ENCODE assay signal across 7 cellular contexts in the genomic region with DNA sequence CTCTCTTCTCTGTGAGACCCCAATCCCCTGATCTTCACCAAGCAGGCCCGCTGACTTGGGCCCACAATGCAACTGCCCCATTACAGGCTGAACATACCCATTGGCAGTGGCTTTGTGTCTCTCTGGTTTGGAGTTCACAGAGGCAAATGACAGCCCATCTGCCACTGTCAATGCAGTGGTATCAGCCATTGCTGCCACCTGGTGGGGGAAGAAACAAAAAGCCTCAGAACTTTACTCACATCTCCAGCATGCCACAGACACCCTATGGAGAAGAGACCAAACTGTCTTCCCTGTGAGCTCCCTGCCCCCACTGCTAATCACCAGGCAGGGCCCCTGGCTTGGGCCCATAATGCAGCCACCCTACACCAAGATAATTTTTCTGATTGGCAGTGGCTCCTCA.
DNase-seq lines count a peak whose midpoint lies in the region; ATAC-seq, FAIRE-seq and TF ChIP-seq lines count a peak whose summit lies in the region.

No MANE protein-coding gene starts in this region.

- CTCF ChIA-PET in T-cell (lab: Charles Lee), result interaction anchor here in 1 of 2 donors (0.7 kb wide), 1 partner anchor 60 kb away, joined by 3 read pairs; no protein-coding TSS in a partner anchor

- no peak overlapping the region for H3K27ac Mint-ChIP-seq in T-cell

- peaks cover 2 to 17% (median 9%) of the 10 kb centered on the region in 3 donors for H3K9me3 Mint-ChIP-seq in T-cell

- FAIRE-seq in GM12891 (lab: Jason Lieb, UNC), result no peak

- H3K27me3 Mint-ChIP-seq in T-cell, result peaks cover 0 to 9% of the 10 kb centered on the region in 2 donors

- POLR2A ChIA-PET in T-cell (lab: Charles Lee), result interaction anchor here in 1 of 2 donors (0.6 kb wide), 1 partner anchor 16 kb away, joined by 6 read pairs; no protein-coding TSS in a partner anchor

- peak overlapping the region in 1 of 3 donors; percentile 71 for H3K4me3 Mint-ChIP-seq in T-cell

- no peaks in the 10 kb centered on the region for H3K36me3 Mint-ChIP-seq in T-cell

- TF ChIP-seq POLR2A in GM12891 (IDR thresholded peaks at IDR 0.05; ENCODE audit: low read depth, low read length), result no peak

- H3K4me1 Mint-ChIP-seq in T-cell, result peaks cover 23 to 38% (median 30%) of the 10 kb centered on the region in 3 donors

- DNase-seq in ELF-1 (ENCODE audit: low read depth, low spot score), result peak; percentile 83
- peak in 16 of 34 experiments; percentile 0 to 28 (median 8) for DNase-seq in T-cell
- DNase-seq in left kidney (ENCODE audit: low read depth, low spot score), result peak; percentile 32
- DNase-seq in GM12891 (ENCODE audit: insufficient read length, low spot score), result no peak

- ATAC-seq in HG03066 (IDR thresholded peaks at IDR 0.05; ENCODE audit: low read depth, unreplicated experiment) (peak; percentile 65), T-cell (replicated peaks in 1 of 4) (peak in 3 of 4 experiments; percentile 33 to 57 (median 35)), HG03565 (IDR thresholded peaks at IDR 0.05; ENCODE audit: unreplicated experiment) (no peak), HG03469 (IDR thresholded peaks at IDR 0.05; ENCODE audit: unreplicated experiment) (no peak)

TF ChIP-seq in GM12891, 5 proteins besides CTCF, POLR2A, EP300 and RAD21:
- TF ChIP-seq TAF1 (IDR thresholded peaks at IDR 0.05; ENCODE audit: low read depth, low read length) (no peak), POLR2AphosphoS5 (IDR thresholded peaks at IDR 0.05; ENCODE audit: low read depth, low read length) (no peak), SPI1 (IDR thresholded peaks at IDR 0.05; ENCODE audit: low read depth, low read length) (no peak), PAX5 (IDR thresholded peaks at IDR 0.05; ENCODE audit: insufficient read depth, low read length, severe bottlenecking) (no peak), POU2F2 (IDR thresholded peaks at IDR 0.05; ENCODE audit: low read depth, low read length) (no peak)

Comparison
In these comparisons a context has a peak if more than half of its experiments do, and no peak if none do; other contexts are left out.
1. ATAC-seq: peak in HG03066 (single experiment) and T-cell (3 of 4); none in HG03565 (single experiment) and HG03469 (single experiment).